26 cellular contexts compared by ENCODE assay signal in genomic region chr11:102610198-102610597, GRCh38. TPM values are rescaled to one million over a fixed set of nuclear protein-coding genes. Genes with fewer than 3 reads are reported as not detected.
DNase-seq lines count a peak whose midpoint lies in the region; ATAC-seq lines count a peak whose summit lies in the region.
"Had no signal": no experiment of that assay in that cellular context is flagged by ENCODE, and none has a peak within 500 bp of the region (broad histone marks: within the 10 kb centered on the region; RNA-seq: fewer than 3 reads in every experiment).

No MANE protein-coding gene starts in this region.

- peak; percentile 43 for ATAC-seq in GM18502 (IDR thresholded peaks at IDR 0.05; ENCODE audit: poor library complexity, unreplicated experiment)
- ATAC-seq in GM21367 (IDR thresholded peaks at IDR 0.05; ENCODE audit: unreplicated experiment), result peak; percentile 31
- ATAC-seq in HG03432 (IDR thresholded peaks at IDR 0.05; ENCODE audit: unreplicated experiment), result peak; percentile 36
- ATAC-seq: activated naive CD4-positive, alpha-beta T cell treated with anti-CD3 and anti-CD28 coated beads, Interleukin-2, amount 50 U/mL, for 72 hours; body of pancreas; sciatic nerve had no signal

- peak; percentile 15 for DNase-seq in myocyte (ENCODE audit: low read depth)
- DNase-seq in kidney tubule cell (ENCODE audit: low spot score), result no peak
- no peak for DNase-seq in NCI-H1436 treated with DMSO at 0.1 percent for 48 hours (lab: John Stamatoyannopoulos, UW)
- DNase-seq in NCI-H1048 (lab: John Stamatoyannopoulos, UW), result no peak
- DNase-seq: activated CD4-positive, alpha-beta memory T cell treated with anti-CD3 and anti-CD28 coated beads for 36 hours; activated T-cell treated with anti-CD3 and anti-CD28 coated beads, Interleukin-2, amount 50 U/mL, for 24 hours; body of pancreas; COR-L47; foreskin fibroblast; Karpas-422; NCI-H226; NK-92 treated with Interleukin-12 subunit alpha and Interleukin-12 subunit beta, amount 100 ng/mL, for 24 hours; Right ventricle myocardium superior; stimulated activated CD4-positive, alpha-beta T cell treated with anti-CD3 and anti-CD28 coated beads, Interleukin-2, amount 100 ng/mL, for 24 hours; WERI-Rb-1 had no signal

RNA-seq across cellular contexts. Expression of gene MMP20, which starts 14.9 kb away (rescaled TPM):
- total RNA-seq in myocyte, result 0.13 TPM in 1 of 2 replicates, not detected in the other
- not detected for polyA plus RNA-seq in myocyte (2012)
- total RNA-seq: activated CD4-positive, alpha-beta memory T cell treated with anti-CD3 and anti-CD28 coated beads for 36 hours; activated naive CD4-positive, alpha-beta T cell treated with anti-CD3 and anti-CD28 coated beads, Interleukin-2, amount 50 U/mL, for 72 hours; body of pancreas; endothelial cell of umbilical vein; HT-29; liver; osteocyte; Right ventricle myocardium superior; sciatic nerve; T-helper 1 cell treated with Interleukin-12 subunit alpha and Interleukin-12 subunit beta and Interleukin-4 antibody, amounts not matched to agents 30 ng/mL and 1 ng/mL, for 36 hours; temporal lobe had no signal
- polyA plus RNA-seq: endothelial cell of umbilical vein, liver had no signal
